In genomic region chr16:50270510-50271147, GRCh38 we compare ENCODE assay signal across 13 cellular contexts. TPM values are rescaled to one million over a fixed set of nuclear protein-coding genes. Genes with fewer than 3 reads are reported as not detected.
DNase-seq lines count a peak whose midpoint lies in the region; ATAC-seq and TF ChIP-seq lines count a peak whose summit lies in the region.
"Had no signal": no experiment of that assay in that cellular context is flagged by ENCODE, and none has a peak within 500 bp of the region (broad histone marks: within the 10 kb centered on the region; RNA-seq: fewer than 3 reads in every experiment).

No MANE protein-coding gene starts in this region.

- H3K9me3 Mint-ChIP-seq in T-cell (no peaks in the 10 kb centered on the region), immature natural killer cell (no peaks in the 10 kb centered on the region), HFFc6 (no peaks in the 10 kb centered on the region)
- H3K9me3 Mint-ChIP-seq in stimulated activated memory B cell treated with anti-CD40 and anti-IgM and Interleukin-4, amounts not matched to agents 10 μg/mL and 1 μg/mL and 100 μg/mL, for 72 hours, result no peaks in the 10 kb centered on the region
- H3K9me3 Mint-ChIP-seq: type B pancreatic cell had no signal

- H3K27ac Mint-ChIP-seq in T-cell, result peak overlapping the region; percentile 99 to 100
- H3K27ac Mint-ChIP-seq in immature natural killer cell, result peak overlapping the region; percentile 97 to 100 (median 98)
- peak overlapping the region; percentile 96 for H3K27ac Mint-ChIP-seq in stimulated activated memory B cell treated with anti-CD40 and anti-IgM and Interleukin-4, amounts not matched to agents 10 μg/mL and 1 μg/mL and 100 μg/mL, for 72 hours
- no peak overlapping the region for H3K27ac Mint-ChIP-seq in HFFc6
- H3K27ac Mint-ChIP-seq: type B pancreatic cell had no signal

- peaks cover 0 to 91% (median 1%) of the 10 kb centered on the region in 12 donors for H3K4me1 ChIP-seq in heart left ventricle

- POLR2A ChIA-PET in T-cell (lab: Charles Lee), result interaction anchor here in 1 of 2 donors (0.5 kb wide), 1 partner anchor 497 kb away, joined by 4 read pairs; no protein-coding TSS in a partner anchor

- H3K27ac ChIP-seq in heart left ventricle, result no peak overlapping the region
- H3K27ac ChIP-seq: epithelial cell of prostate had no signal

- H3K4me3 Mint-ChIP-seq in T-cell, result peak overlapping the region; percentile 17 to 85 (median 26)
- H3K4me3 Mint-ChIP-seq in immature natural killer cell, result peak overlapping the region; percentile 95 to 99 (median 98)
- no peak overlapping the region for H3K4me3 Mint-ChIP-seq in stimulated activated memory B cell treated with anti-CD40 and anti-IgM and Interleukin-4, amounts not matched to agents 10 μg/mL and 1 μg/mL and 100 μg/mL, for 72 hours
- H3K4me3 Mint-ChIP-seq in HFFc6, result no peak overlapping the region
- H3K4me3 Mint-ChIP-seq: type B pancreatic cell had no signal

- 91 to 99% (median 95%) methylated on average over 9 to 13 of the region's 13 CpGs for WGBS in heart left ventricle, 4 donors

- H3K4me1 Mint-ChIP-seq in T-cell, result peaks cover 88 to 94% (median 89%) of the 10 kb centered on the region in 3 donors
- peaks cover 93 to 95% of the 10 kb centered on the region in 2 donors for H3K4me1 Mint-ChIP-seq in immature natural killer cell
- peaks cover 98% of the 10 kb centered on the region for H3K4me1 Mint-ChIP-seq in stimulated activated memory B cell treated with anti-CD40 and anti-IgM and Interleukin-4, amounts not matched to agents 10 μg/mL and 1 μg/mL and 100 μg/mL, for 72 hours
- H3K4me1 Mint-ChIP-seq in HFFc6 (ENCODE audit: low read depth), result peaks cover 22% of the 10 kb centered on the region

- CTCF ChIA-PET in T-cell (lab: Charles Lee), result no interaction called here

- H3K36me3 ChIP-seq in heart left ventricle, result no peaks in the 10 kb centered on the region

- H3K9me3 ChIP-seq in heart left ventricle, result no peaks in the 10 kb centered on the region

- H3K27me3 ChIP-seq in heart left ventricle, result no peaks in the 10 kb centered on the region

- H3K36me3 Mint-ChIP-seq in T-cell, result peaks cover 16% of the 10 kb centered on the region
- peaks cover 8 to 10% (median 9%) of the 10 kb centered on the region in 3 donors for H3K36me3 Mint-ChIP-seq in immature natural killer cell
- no peaks in the 10 kb centered on the region for H3K36me3 Mint-ChIP-seq in stimulated activated memory B cell treated with anti-CD40 and anti-IgM and Interleukin-4, amounts not matched to agents 10 μg/mL and 1 μg/mL and 100 μg/mL, for 72 hours
- H3K36me3 Mint-ChIP-seq in HFFc6 (ENCODE audit: low read depth), result no peaks in the 10 kb centered on the region
- H3K36me3 Mint-ChIP-seq: type B pancreatic cell had no signal

- no peak for TF ChIP-seq POLR2A in heart left ventricle (IDR thresholded peaks at IDR 0.05)

- intact Hi-C loops in heart left ventricle (cut with DNase I) (no loop called here), Right ventricle myocardium inferior (cut with DNase I) (no loop called here)

- no peak for ATAC-seq in heart left ventricle
- no peak for ATAC-seq in Right ventricle myocardium inferior
- ATAC-seq in T-cell (replicated peaks in 1 of 4), result no peak
- ATAC-seq in stimulated activated memory B cell treated with anti-CD40 and anti-IgM and Interleukin-4, amounts not matched to agents 10 μg/mL and 1 μg/mL and 100 μg/mL, for 72 hours, result no peak
- ATAC-seq: PC-3 had no signal

- no peak for TF ChIP-seq CTCF in heart left ventricle (IDR thresholded peaks at IDR 0.05)
- TF ChIP-seq CTCF in GM13977 (IDR thresholded peaks at IDR 0.05; ENCODE audit: extremely low read depth, insufficient read depth, missing control alignments), result no peak
- TF ChIP-seq CTCF in HFFc6 (IDR thresholded peaks at IDR 0.05), result no peak

- H3K27me3 Mint-ChIP-seq in T-cell, result no peaks in the 10 kb centered on the region
- H3K27me3 Mint-ChIP-seq in immature natural killer cell (ENCODE audit: low read depth in 3 of 3), result peaks cover 3 to 10% (median 7%) of the 10 kb centered on the region in 3 donors
- H3K27me3 Mint-ChIP-seq in stimulated activated memory B cell treated with anti-CD40 and anti-IgM and Interleukin-4, amounts not matched to agents 10 μg/mL and 1 μg/mL and 100 μg/mL, for 72 hours, result no peaks in the 10 kb centered on the region
- H3K27me3 Mint-ChIP-seq in HFFc6 (ENCODE audit: insufficient read depth), result peaks cover 4% of the 10 kb centered on the region; the same call in 1 of the 2 replicates
- H3K27me3 Mint-ChIP-seq: type B pancreatic cell had no signal

- peak in 3 of 5 donors; percentile 15 to 24 (median 23) for DNase-seq in heart left ventricle
- no peak for DNase-seq in Right ventricle myocardium inferior (ENCODE audit: missing footprints)
- DNase-seq in T-cell, result no peak
- DNase-seq in immature natural killer cell, result no peak
- no peak for DNase-seq in GM13977 (ENCODE audit: low spot score)
- no peak for DNase-seq in NCI-H226
- no peak for DNase-seq in HFFc6
- DNase-seq: activated CD4-positive, alpha-beta T cell treated with anti-CD3 and anti-CD28 coated beads, Interleukin-2, amount 50 U/mL, for 48 hours; NCI-H1092; PC-3 had no signal

- in situ Hi-C loops in GM13977 (cut with MboI; ENCODE audit: low pct_unique_long_range_greater_than_20kb, low sequenced_read_pairs, unreplicated experiment), result no loop called here

- H3K4me3 ChIP-seq in heart left ventricle, result no peak overlapping the region

RNA-seq across cellular contexts. Expression of gene ADCY7, which starts 4.3 kb away (rescaled TPM):
- total RNA-seq in heart left ventricle, result 10 to 100 TPM in 3 of 9 donors, 1 to 10 TPM in 6; 3.2 to 46.7 (median 9.0) TPM
- polyA plus RNA-seq in heart left ventricle, result 1 to 10 TPM; 3.8 to 5.3 TPM
- 11.7 TPM for total RNA-seq in Right ventricle myocardium inferior
- total RNA-seq in T-cell, result 100 to 1,000 TPM; 201 to 314 (median 278) TPM
- 100 to 1,000 TPM in 2 of 3 donors, 10 to 100 TPM in 1; 97.6 to 209 (median 108) TPM for polyA plus RNA-seq in immature natural killer cell
- total RNA-seq in HFFc6 (2021; fragmentation: NEBNext Ultra II Directional; extraction: Animal tissue kit (Norgen Biotek cat#: 25700)), result 10 to 100 TPM; 32.7 to 48.1 (median 41.9) TPM

Comparison
In these comparisons a context has a peak if more than half of its experiments do, and no peak if none do; other contexts are left out.
1. DNase-seq: peak in heart left ventricle (3 of 5); none in Right ventricle myocardium inferior (single experiment), T-cell (0 of 34), immature natural killer cell (0 of 3), GM13977 (single experiment), NCI-H226 (single experiment) and HFFc6 (single experiment).
2. H3K4me3 Mint-ChIP-seq: peak in T-cell (3 of 3) and immature natural killer cell (5 of 5); none in stimulated activated memory B cell treated with anti-CD40 and anti-IgM and Interleukin-4, amounts not matched to agents 10 μg/mL and 1 μg/mL and 100 μg/mL, for 72 hours (single experiment) and HFFc6 (single experiment).
3. RNA of gene ADCY7, which starts 4.3 kb away (total RNA-seq): 201 to 314 TPM in T-cell; 32.7 to 48.1 TPM in HFFc6, 11.7 TPM in Right ventricle myocardium inferior (single experiment) and 3.2 to 46.7 TPM in heart left ventricle; every median in the first group is over 4 times any median in the second.